ENCODE assay signal across 8 cellular contexts in genomic region chr6:52995913-52996685, GRCh38.
A peak's percentile ranks its signal among the peaks of the same experiment; 100 is the strongest.
DNase-seq lines count a peak whose midpoint lies in the region; ATAC-seq and TF ChIP-seq lines count a peak whose summit lies in the region.

No MANE protein-coding gene starts in this region.

- H3K4me1 ChIP-seq in neutrophil (ENCODE audit: control insufficient read depth in 1 of 2, insufficient read depth in 1 of 2, low read depth in 1 of 2, low read length in 1 of 2) = peaks cover 22 to 24% of the 10 kb centered on the region in 2 experiments

- peaks cover 36% of the 10 kb centered on the region for H3K27me3 ChIP-seq in neutrophil

- no peak for TF ChIP-seq CTCF in neutrophil (IDR thresholded peaks at IDR 0.05)

- H3K4me3 ChIP-seq in neutrophil (ENCODE audit: low read depth in 1 of 2, low read length in 1 of 2) = peak overlapping the region; percentile 64 to 80

- peak overlapping the region; percentile 88 for H3K27ac ChIP-seq in neutrophil

- peak; percentile 73 for DNase-seq in NCI-H1092 treated with DMSO at 0.1 percent for 48 hours (lab: John Stamatoyannopoulos, UW)
- no peak for DNase-seq in NCI-H1092 (lab: John Stamatoyannopoulos, UW)
- DNase-seq in NCI-H526 treated with DMSO at 0.1 percent for 48 hours (lab: John Stamatoyannopoulos, UW) = peak; percentile 58
- peak; percentile 58 for DNase-seq in activated T-cell treated with anti-CD3 and anti-CD28 coated beads, Interleukin-2, amount 50 U/mL, for 1 hour
- DNase-seq in fibroblast of peridontal ligament (ENCODE audit: extremely low read depth) = peak; percentile 85
- no peak for DNase-seq in AG08396 (ENCODE audit: low spot score)

- no peaks in the 10 kb centered on the region for H3K9me3 ChIP-seq in neutrophil

- no peaks in the 10 kb centered on the region for H3K36me3 ChIP-seq in neutrophil

- ATAC-seq in HG03045 (IDR thresholded peaks at IDR 0.05; ENCODE audit: unreplicated experiment) = no peak

Comparison
In these comparisons a context has a peak if more than half of its experiments do, and no peak if none do; other contexts are left out.
1. DNase-seq: peak in NCI-H1092 treated with DMSO at 0.1 percent for 48 hours (single experiment), NCI-H526 treated with DMSO at 0.1 percent for 48 hours (single experiment), activated T-cell treated with anti-CD3 and anti-CD28 coated beads, Interleukin-2, amount 50 U/mL, for 1 hour (single experiment) and fibroblast of peridontal ligament (single experiment); none in NCI-H1092 (single experiment) and AG08396 (single experiment).